ENCODE assay signal across 8 cellular contexts in genomic region chr6:105087571-105088211, GRCh38.
DNase-seq lines count a peak whose midpoint lies in the region; ATAC-seq and TF ChIP-seq lines count a peak whose summit lies in the region.

No MANE protein-coding gene starts in this region.

- H3K27me3 ChIP-seq in mammary epithelial cell (ENCODE audit: insufficient read depth, low read length): no peaks in the 10 kb centered on the region

- WGBS in mammary epithelial cell (ENCODE audit: low coverage, missing lambda C conversion rate): 5% methylated on average over 1 of the region's 1 CpG

- H3K4me3 ChIP-seq in mammary epithelial cell (replicated peaks in 1 of 3; ENCODE audit: insufficient read depth in 1 of 3, low read depth in 2 of 3, low read length in 3 of 3): no peak overlapping the region

- no TSS peak for BruUV-seq in Calu3 (replicated peaks; lab: Mats Ljungman, UMichigan)
- no TSS peak for BruUV-seq in mammary epithelial cell (replicated peaks; lab: Mats Ljungman, UMichigan)

- no peaks in the 10 kb centered on the region for H3K36me3 Mint-ChIP-seq in Calu3 (ENCODE audit: insufficient read depth, unreplicated experiment)
- H3K36me3 Mint-ChIP-seq in type B pancreatic cell: no peaks in the 10 kb centered on the region

- peak; percentile 72 for ATAC-seq in GM18858 (IDR thresholded peaks at IDR 0.05; ENCODE audit: unreplicated experiment)

- H3K9me3 Mint-ChIP-seq in Calu3 (ENCODE audit: low read depth, unreplicated experiment) (no peaks in the 10 kb centered on the region), type B pancreatic cell (no peaks in the 10 kb centered on the region)

- dilution Hi-C loops in mammary epithelial cell (cut with HindIII; ENCODE audit: low sequenced_read_pairs): no loop called here

- H3K4me1 Mint-ChIP-seq in Calu3 (ENCODE audit: low read depth, unreplicated experiment) (no peaks in the 10 kb centered on the region), type B pancreatic cell (ENCODE audit: unreplicated experiment) (peaks cover 11% of the 10 kb centered on the region)

- intact Hi-C loops in Calu3 (cut with micrococcal nuclease; ENCODE audit: unreplicated experiment): loop anchor here (1.0 to 5.0 kb wide), 6 partner anchors 185 to 505 kb away; partner anchors contain the start of gene PREP
- intact Hi-C loops in mammary epithelial cell (cut with micrococcal nuclease): loop anchor here (1.0 to 5.0 kb wide), 5 partner anchors 184 to 395 kb away; partner anchors contain the start of gene PREP

- H2AFZ ChIP-seq in mammary epithelial cell (ENCODE audit: low read depth, low read length): no peak overlapping the region

- H3K4me3 Mint-ChIP-seq in Calu3 (ENCODE audit: low read depth, unreplicated experiment): no peak overlapping the region
- no peak overlapping the region for H3K4me3 Mint-ChIP-seq in type B pancreatic cell

- no peaks in the 10 kb centered on the region for H3K4me1 ChIP-seq in mammary epithelial cell (ENCODE audit: insufficient read depth, low read length)

- no peaks in the 10 kb centered on the region for H3K9me3 ChIP-seq in mammary epithelial cell (replicated peaks; ENCODE audit: insufficient read depth, low read length)

- peak; percentile 42 for DNase-seq in Calu3
- peak; percentile 2 for DNase-seq in HK-2 (ENCODE audit: unreplicated experiment)
- DNase-seq in NCI-H82 (lab: John Stamatoyannopoulos, UW): peak; percentile 71
- peak; percentile 35 for DNase-seq in mammary epithelial cell
- DNase-seq in left kidney (ENCODE audit: low read depth, low spot score): peak; percentile 73
- DNase-seq in type B pancreatic cell (ENCODE audit: extremely low spot score, unreplicated experiment): no peak
- no peak for DNase-seq in ureter (ENCODE audit: low spot score)

- no peaks in the 10 kb centered on the region for H4K20me1 ChIP-seq in mammary epithelial cell (ENCODE audit: insufficient read depth, low read length)

- H3K27ac Mint-ChIP-seq in Calu3 (ENCODE audit: unreplicated experiment): no peak overlapping the region
- H3K27ac Mint-ChIP-seq in type B pancreatic cell: peak overlapping the region; percentile 15

- H3K27me3 Mint-ChIP-seq in Calu3 (ENCODE audit: unreplicated experiment) (no peaks in the 10 kb centered on the region), type B pancreatic cell (no peaks in the 10 kb centered on the region)

- CTCF ChIA-PET in Calu3 (lab: Charles Lee): interaction anchor here (0.5 to 1.1 kb wide), 10 partner anchors 18 to 336 kb away, joined by 3 to 6 read pairs (median 3); partner anchors contain the start of gene PREP
- CTCF ChIA-PET in mammary epithelial cell (lab: Charles Lee; ENCODE audit: low non-redundant PET): interaction anchor here (0.5 to 0.7 kb wide), 3 partner anchors 317 to 1132 kb away, joined by 3 to 8 read pairs (median 3); partner anchors contain the start of gene PRDM1

- TF ChIP-seq CTCF in Calu3 (IDR thresholded peaks at IDR 0.05; ENCODE audit: unreplicated experiment) (peak; percentile 65), mammary epithelial cell (conservative IDR thresholded peaks at IDR 0.05 in 1 of 2, IDR thresholded peaks at IDR 0.05 in 1 of 2; ENCODE audit: extremely low read depth in 1 of 2, insufficient read depth in 1 of 2, low read depth in 1 of 2, low read length in 2 of 2) (peak; percentile 76 to 81), type B pancreatic cell (conservative IDR thresholded peaks at IDR 0.05) (peak; percentile 96)

- no peaks in the 10 kb centered on the region for H3K36me3 ChIP-seq in mammary epithelial cell (ENCODE audit: insufficient read depth, low read length)

- in situ Hi-C loops in mammary epithelial cell (cut with MboI; ENCODE audit: low sequenced_read_pairs in 2 of 2): loop anchor here in 1 of 2 donors (5.0 kb wide), 1 partner anchor 335 kb away; no protein-coding TSS in a partner anchor

- H3K79me2 ChIP-seq in mammary epithelial cell (ENCODE audit: insufficient read depth, low read length): no peaks in the 10 kb centered on the region

- H3K4me2 ChIP-seq in mammary epithelial cell (ENCODE audit: insufficient read depth, low read depth, low read length): no peak overlapping the region

- no peak overlapping the region for H3K9ac ChIP-seq in mammary epithelial cell (ENCODE audit: insufficient read depth, low read length)

- no peak overlapping the region for H3K27ac ChIP-seq in mammary epithelial cell (ENCODE audit: insufficient read depth, low read depth, low read length)

Comparison
In these comparisons a context has a peak if more than half of its experiments do, and no peak if none do; other contexts are left out.
1. DNase-seq: peak in Calu3 (single experiment), HK-2 (single experiment), NCI-H82 (single experiment), mammary epithelial cell (single experiment) and left kidney (single experiment); none in type B pancreatic cell (single experiment) and ureter (single experiment).
2. Peak in every context shown above with its lines, with median percentiles within 50 percentile points of each other: CTCF ChIP-seq.